ENCODE assay signal across 2 cellular contexts in the genomic region with DNA sequence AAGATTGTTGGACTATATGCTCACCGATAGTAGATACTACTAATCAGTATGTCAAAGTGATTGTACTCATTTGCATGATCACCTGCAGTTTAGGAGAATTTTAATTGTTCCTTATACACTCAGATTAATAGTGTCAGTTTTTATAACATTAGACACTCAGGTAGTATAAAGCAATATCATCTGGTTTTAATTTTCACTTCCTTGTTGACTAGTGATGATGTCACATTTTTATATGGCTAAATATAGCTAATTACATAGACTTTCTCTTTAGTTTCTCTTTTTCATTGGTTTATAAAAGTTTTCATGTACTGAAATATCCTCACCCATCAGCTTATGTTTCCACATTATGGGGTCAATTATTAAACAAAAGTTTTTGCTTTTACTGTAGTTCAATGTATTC.
A peak's percentile ranks its signal among the peaks of the same experiment; 100 is the strongest.
TF ChIP-seq lines count a peak whose summit lies in the region.

No MANE protein-coding gene starts in this region.

TF ChIP-seq in HEK293, 187 proteins besides CTCF, POLR2A, EP300 and RAD21:
- TF ChIP-seq HOXA7 (CRISPR knock-in tag; IDR thresholded peaks at IDR 0.05; ENCODE audit: borderline replicate concordance) (no peak), ZNF37A (tag by site-specific recombination; IDR thresholded peaks at IDR 0.05) (no peak), ZNF549 (tag by site-specific recombination; IDR thresholded peaks at IDR 0.05) (no peak), ZNF473 (tag by site-specific recombination; IDR thresholded peaks at IDR 0.05) (no peak), MEIS1 (CRISPR knock-in tag; IDR thresholded peaks at IDR 0.05; ENCODE audit: borderline replicate concordance) (no peak), HOXC10 (CRISPR knock-in tag; IDR thresholded peaks at IDR 0.05) (no peak), ZNF157 (tag by site-specific recombination; IDR thresholded peaks at IDR 0.05) (no peak), KLF1 (tag by site-specific recombination; IDR thresholded peaks at IDR 0.05) (no peak)
- TF ChIP-seq, protein P1, sequence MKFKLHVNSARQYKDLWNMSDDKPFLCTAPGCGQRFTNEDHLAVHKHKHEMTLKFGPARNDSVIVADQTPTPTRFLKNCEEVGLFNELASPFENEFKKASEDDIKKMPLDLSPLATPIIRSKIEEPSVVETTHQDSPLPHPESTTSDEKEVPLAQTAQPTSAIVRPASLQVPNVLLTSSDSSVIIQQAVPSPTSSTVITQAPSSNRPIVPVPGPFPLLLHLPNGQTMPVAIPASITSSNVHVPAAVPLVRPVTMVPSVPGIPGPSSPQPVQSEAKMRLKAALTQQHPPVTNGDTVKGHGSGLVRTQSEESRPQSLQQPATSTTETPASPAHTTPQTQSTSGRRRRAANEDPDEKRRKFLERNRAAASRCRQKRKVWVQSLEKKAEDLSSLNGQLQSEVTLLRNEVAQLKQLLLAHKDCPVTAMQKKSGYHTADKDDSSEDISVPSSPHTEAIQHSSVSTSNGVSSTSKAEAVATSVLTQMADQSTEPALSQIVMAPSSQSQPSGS (tag by site-specific recombination; IDR thresholded peaks at IDR 0.05; ENCODE audit: low read depth): peak; percentile 38; the same call in 1 of the 2 replicates

TF ChIP-seq in GM12878, 131 proteins besides CTCF, POLR2A, EP300 and RAD21:
- peak; percentile 25; the same call in 1 of the 2 replicates for TF ChIP-seq ATF7 (IDR thresholded peaks at IDR 0.05; ENCODE audit: low read depth)
- TF ChIP-seq ETV6 (conservative IDR thresholded peaks at IDR 0.05 in 1 of 2, IDR thresholded peaks at IDR 0.05 in 1 of 2; ENCODE audit: borderline replicate concordance in 1 of 2, low read depth in 1 of 2): no peak
